ENCODE assay signal across 19 cellular contexts in the genomic region with DNA sequence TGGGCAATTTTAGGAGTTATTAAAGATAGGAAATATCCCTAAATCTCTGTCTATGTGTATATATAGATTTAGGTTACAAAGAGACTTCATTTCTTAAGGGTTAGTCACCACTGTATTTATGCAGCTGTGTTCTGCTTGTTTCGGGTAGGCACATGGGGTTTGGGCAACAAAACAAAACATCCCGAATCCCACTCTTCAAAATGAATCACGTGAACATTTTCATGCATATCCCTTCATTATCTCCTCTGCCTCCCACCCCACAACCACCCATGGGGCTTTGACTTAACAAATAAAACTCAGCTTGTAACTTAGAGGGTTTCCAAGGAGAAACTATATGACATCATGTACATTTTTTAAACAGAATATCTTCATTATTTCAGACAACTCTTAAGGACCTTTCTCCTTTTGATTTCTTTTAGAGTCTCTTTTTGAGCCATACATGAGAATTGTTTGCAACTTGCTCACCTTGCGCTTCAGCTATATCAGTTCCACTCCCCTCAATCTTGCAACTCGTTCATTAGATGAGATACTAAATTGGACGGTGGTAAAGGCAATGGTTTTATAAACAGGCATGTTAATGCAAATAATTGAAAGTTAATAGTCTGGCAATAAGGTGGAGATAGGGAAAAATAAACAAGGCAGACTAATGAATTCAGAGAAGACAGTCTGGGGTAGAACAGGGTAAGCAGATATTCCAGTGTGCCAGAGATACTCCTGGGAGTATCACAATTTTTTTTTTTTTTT.
DNase-seq lines count a peak whose midpoint lies in the region; ATAC-seq and TF ChIP-seq lines count a peak whose summit lies in the region.
"Had no signal": no experiment of that assay in that cellular context is flagged by ENCODE, and none has a peak within 500 bp of the region (broad histone marks: within the 10 kb centered on the region; RNA-seq: fewer than 3 reads in every experiment).

No MANE protein-coding gene starts in this region.

- H3F3A ChIP-seq in GM23338 (replicated peaks; ENCODE audit: low read depth), result no peaks in the 10 kb centered on the region

- H3K27ac Mint-ChIP-seq in GM23338, result peak overlapping the region; percentile 81; the same call in 1 of the 2 replicates
- H3K27ac Mint-ChIP-seq: activated naive CD8-positive, alpha-beta T cell treated with anti-CD3 and anti-CD28 coated beads, Interleukin-2, amount 10 ng/mL, durations not matched to agents 7 days and 5 days; natural killer cell treated with Interleukin-12 subunit alpha and Interleukin-12 subunit beta and Interleukin-15 and Interleukin-18, amount 100 ng/mL, for 72 hours; T-cell had no signal

- H3K4me3 Mint-ChIP-seq in GM23338, result no peak overlapping the region
- H3K4me3 Mint-ChIP-seq: activated naive CD8-positive, alpha-beta T cell treated with anti-CD3 and anti-CD28 coated beads, Interleukin-2, amount 10 ng/mL, durations not matched to agents 7 days and 5 days; natural killer cell treated with Interleukin-12 subunit alpha and Interleukin-12 subunit beta and Interleukin-15 and Interleukin-18, amount 100 ng/mL, for 72 hours; stimulated activated naive CD8-positive, alpha-beta T cell treated with anti-CD3 and anti-CD28 coated beads, Interleukin-15, amount 100 ng/mL, for 72 hours; T-cell had no signal

- TF ChIP-seq CTCF in GM23338 (conservative IDR thresholded peaks at IDR 0.05; ENCODE audit: low read depth in 2 of 2), result no peak
- no peak for TF ChIP-seq CTCF in RWPE2 (IDR thresholded peaks at IDR 0.05; ENCODE audit: poor library complexity, severe bottlenecking)
- no peak for TF ChIP-seq CTCF in epithelial cell of esophagus (IDR thresholded peaks at IDR 0.05; ENCODE audit: insufficient read depth, low read depth, low read length, missing control alignments)
- TF ChIP-seq CTCF in osteoblast (IDR thresholded peaks at IDR 0.05; ENCODE audit: extremely low read depth, low read depth, low read length), result no peak
- TF ChIP-seq CTCF in left lung (IDR thresholded peaks at IDR 0.05), result no peak

- H3K36me3 ChIP-seq in GM23338 (ENCODE audit: insufficient read depth) (no peaks in the 10 kb centered on the region), RWPE2 (ENCODE audit: low read depth) (peaks cover 3% of the 10 kb centered on the region; the same call in 1 of the 2 replicates), osteoblast (ENCODE audit: insufficient read depth, low read length) (no peaks in the 10 kb centered on the region), left lung (no peaks in the 10 kb centered on the region)

- peaks cover 3% of the 10 kb centered on the region for H3K27me3 Mint-ChIP-seq in GM23338 (ENCODE audit: insufficient read depth, low read depth, poor library complexity)
- H3K27me3 Mint-ChIP-seq: activated naive CD8-positive, alpha-beta T cell treated with anti-CD3 and anti-CD28 coated beads, Interleukin-2, amount 10 ng/mL, durations not matched to agents 7 days and 5 days; stimulated activated naive CD8-positive, alpha-beta T cell treated with anti-CD3 and anti-CD28 coated beads, Interleukin-15, amount 100 ng/mL, for 72 hours; T-cell had no signal

- intact Hi-C loops in left lung (cut with DNase I), result no loop called here

- ATAC-seq in GM23338 (no peak), RWPE2 (ENCODE audit: low read depth) (peak; percentile 92), left lung (no peak), GM19324 (IDR thresholded peaks at IDR 0.05; ENCODE audit: low FRiP score, unreplicated experiment) (no peak)
- ATAC-seq: activated CD4-positive, CD25-positive, alpha-beta regulatory T cell treated with anti-CD3 and anti-CD28 coated beads, Interleukin-2, amount 50 U/mL, for 24 hours; natural killer cell treated with Interleukin-12 subunit alpha and Interleukin-12 subunit beta and Interleukin-15 and Interleukin-18, amount 100 ng/mL, for 72 hours; stimulated activated naive CD8-positive, alpha-beta T cell treated with anti-CD3 and anti-CD28 coated beads, Interleukin-15, amount 100 ng/mL, for 72 hours; T-cell had no signal

- H3K9me3 Mint-ChIP-seq in GM23338, result no peaks in the 10 kb centered on the region
- H3K9me3 Mint-ChIP-seq: activated naive CD8-positive, alpha-beta T cell treated with anti-CD3 and anti-CD28 coated beads, Interleukin-2, amount 10 ng/mL, durations not matched to agents 7 days and 5 days; natural killer cell treated with Interleukin-12 subunit alpha and Interleukin-12 subunit beta and Interleukin-15 and Interleukin-18, amount 100 ng/mL, for 72 hours; stimulated activated naive CD8-positive, alpha-beta T cell treated with anti-CD3 and anti-CD28 coated beads, Interleukin-15, amount 100 ng/mL, for 72 hours; T-cell had no signal

- H3K79me2 ChIP-seq in GM23338 (replicated peaks; ENCODE audit: insufficient read depth), result no peaks in the 10 kb centered on the region
- H3K79me2 ChIP-seq in osteoblast (ENCODE audit: insufficient read depth, low read length), result peaks cover 5% of the 10 kb centered on the region

- DNase-seq in GM23338 (ENCODE audit: low spot score) (no peak), RWPE2 (ENCODE audit: low spot score) (no peak), epithelial cell of esophagus (ENCODE audit: low read depth) (peak; percentile 56), osteoblast (ENCODE audit: insufficient read length, low spot score, missing footprints) (peak; percentile 66), NCI-H69 (lab: John Stamatoyannopoulos, UW) (no peak), left lung (no peak), COR-L47 (lab: John Stamatoyannopoulos, UW) (no peak)
- DNase-seq: activated naive CD8-positive, alpha-beta T cell treated with anti-CD3 and anti-CD28 coated beads, Interleukin-2, amount 10 ng/mL, durations not matched to agents 7 days and 5 days; C1 segment of cervical spinal cord; DMS79 treated with DMSO at 0.1 percent for 48 hours; effector CD8-positive, alpha-beta T cell; NCI-H1417 treated with DMSO at 0.1 percent for 48 hours; NCI-H510A; right lobe of liver; stimulated activated naive CD8-positive, alpha-beta T cell treated with anti-CD3 and anti-CD28 coated beads, Interleukin-15, amount 100 ng/mL, for 72 hours; T-cell had no signal

- H3K4me3 ChIP-seq in GM23338 (no peak overlapping the region), RWPE2 (ENCODE audit: severe bottlenecking) (no peak overlapping the region), epithelial cell of esophagus (ENCODE audit: low read length) (no peak overlapping the region), osteoblast (ENCODE audit: insufficient read depth, low read length) (peak overlapping the region; percentile 5), left lung (no peak overlapping the region)
- H3K4me3 ChIP-seq: right lobe of liver had no signal

- no peaks in the 10 kb centered on the region for H3K27me3 ChIP-seq in GM23338 (ENCODE audit: insufficient read depth)
- no peaks in the 10 kb centered on the region for H3K27me3 ChIP-seq in RWPE2 (ENCODE audit: insufficient read depth, poor library complexity, severe bottlenecking)
- H3K27me3 ChIP-seq in osteoblast (ENCODE audit: insufficient read depth, low read length), result no peaks in the 10 kb centered on the region
- no peaks in the 10 kb centered on the region for H3K27me3 ChIP-seq in left lung
- H3K27me3 ChIP-seq: right lobe of liver had no signal

- H4K20me1 ChIP-seq in GM23338 (replicated peaks; ENCODE audit: insufficient read depth), result no peaks in the 10 kb centered on the region
- no peaks in the 10 kb centered on the region for H4K20me1 ChIP-seq in osteoblast (ENCODE audit: insufficient read depth, low read length)

- H3K4me2 ChIP-seq in GM23338 (peak overlapping the region; percentile 34), osteoblast (ENCODE audit: insufficient read depth, low read length) (peak overlapping the region; percentile 63)

- H3K4me1 Mint-ChIP-seq in GM23338, result peaks cover 22% of the 10 kb centered on the region

- H3K36me3 Mint-ChIP-seq in GM23338 (ENCODE audit: low read depth), result no peaks in the 10 kb centered on the region

- H3K27ac ChIP-seq in GM23338 (ENCODE audit: low read depth) (no peak overlapping the region), RWPE2 (ENCODE audit: poor library complexity, severe bottlenecking) (peak overlapping the region; percentile 55), osteoblast (ENCODE audit: low read depth, low read length) (peak overlapping the region; percentile 25), left lung (peak overlapping the region in 1 of 2 donors; percentile 2)
- H3K27ac ChIP-seq: right lobe of liver had no signal

- H2AFZ ChIP-seq in GM23338 (no peak overlapping the region), osteoblast (ENCODE audit: low read length) (peak overlapping the region; percentile 13)

- H3K9me3 ChIP-seq in RWPE2 (ENCODE audit: severe bottlenecking), result no peaks in the 10 kb centered on the region
- no peaks in the 10 kb centered on the region for H3K9me3 ChIP-seq in osteoblast (ENCODE audit: low read depth, low read length)
- no peaks in the 10 kb centered on the region for H3K9me3 ChIP-seq in left lung
- H3K9me3 ChIP-seq: right lobe of liver had no signal

- H3K9me2 ChIP-seq in GM23338 (ENCODE audit: insufficient read depth), result peaks cover 8% of the 10 kb centered on the region; the same call in 1 of the 2 replicates

- H3K4me1 ChIP-seq in GM23338 (ENCODE audit: insufficient read depth) (peaks cover 16% of the 10 kb centered on the region), RWPE2 (ENCODE audit: insufficient read depth, poor library complexity, severe bottlenecking) (peaks cover 42% of the 10 kb centered on the region), osteoblast (ENCODE audit: insufficient read depth, low read length) (peaks cover 14% of the 10 kb centered on the region), left lung (peaks cover 0 to 6% of the 10 kb centered on the region in 2 donors)
- H3K4me1 ChIP-seq: right lobe of liver had no signal

TF ChIP-seq in GM23338, 12 proteins besides CTCF, POLR2A, EP300 and RAD21 (continues in another document):
- TF ChIP-seq STAT1 (IDR thresholded peaks at IDR 0.05; ENCODE audit: unreplicated experiment) (no peak), ZNF331 (CRISPR knock-in tag; IDR thresholded peaks at IDR 0.05; ENCODE audit: low read depth) (no peak), JUNB (IDR thresholded peaks at IDR 0.05; ENCODE audit: unreplicated experiment) (no peak), CREB1 (CRISPR knock-in tag; IDR thresholded peaks at IDR 0.05; ENCODE audit: low read depth) (no peak)

Comparison
In these comparisons a context has a peak if more than half of its experiments do, and no peak if none do; other contexts are left out.
1. DNase-seq: peak in epithelial cell of esophagus (single experiment) and osteoblast (single experiment); none in GM23338 (single experiment), RWPE2 (single experiment), NCI-H69 (single experiment), left lung (0 of 2) and COR-L47 (single experiment).